Comparison of ENCODE assay signal across 8 cellular contexts in the genomic region with DNA sequence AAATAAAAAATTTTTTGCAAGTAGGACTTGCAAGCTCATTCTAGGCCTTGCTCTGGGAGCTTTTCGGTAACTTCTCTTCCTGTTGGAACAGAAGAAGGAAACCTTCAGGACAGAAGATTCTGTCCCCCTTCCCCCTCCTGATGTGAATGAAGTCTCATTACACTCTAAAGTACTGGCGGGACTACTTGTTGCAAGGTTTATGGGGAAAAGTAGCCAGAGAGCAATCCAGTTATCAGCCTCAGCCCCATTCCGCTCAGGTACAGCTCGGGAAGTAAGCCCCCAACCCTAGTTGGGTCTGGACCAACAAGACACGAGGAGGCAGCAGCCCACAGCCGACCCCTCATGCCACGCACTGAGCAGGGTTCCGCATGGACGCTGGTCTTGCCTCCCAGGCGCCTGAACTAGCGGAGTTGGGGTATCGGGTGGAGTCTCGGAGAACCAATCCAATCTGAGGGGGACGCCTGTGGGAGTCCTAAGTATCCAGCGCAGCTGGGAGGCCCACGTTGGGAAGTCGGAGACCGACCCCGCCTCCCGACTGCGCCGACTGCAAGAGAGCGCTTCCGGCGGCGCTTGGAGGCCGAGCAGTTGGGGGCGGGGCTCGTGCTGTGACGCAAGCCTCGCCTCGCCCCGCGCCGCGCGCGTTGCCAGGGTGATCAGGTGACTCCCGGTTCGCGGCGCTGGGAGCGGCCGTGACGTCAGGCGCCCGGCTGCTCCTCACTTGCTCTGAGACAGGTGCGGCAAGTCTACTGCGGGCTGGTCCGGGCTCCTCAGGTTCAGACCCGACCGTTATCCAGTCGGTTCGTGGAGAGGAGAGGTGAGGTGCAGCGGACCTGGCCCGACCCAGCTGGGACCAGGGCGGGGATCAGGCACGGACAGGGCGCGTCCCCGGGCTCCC. TPM values are rescaled to one million over a fixed set of nuclear protein-coding genes. Genes with fewer than 3 reads are reported as not detected.
DNase-seq lines count a peak whose midpoint lies in the region; ATAC-seq and TF ChIP-seq lines count a peak whose summit lies in the region.

A gene with protein sequence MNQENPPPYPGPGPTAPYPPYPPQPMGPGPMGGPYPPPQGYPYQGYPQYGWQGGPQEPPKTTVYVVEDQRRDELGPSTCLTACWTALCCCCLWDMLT (plus strand): TSS at position 717 of the 895 bp plus-strand sequence. CDS start 19,278 bp downstream, outside the sequence.

- peak; percentile 93 for ATAC-seq in GM19351 (IDR thresholded peaks at IDR 0.05; ENCODE audit: unreplicated experiment)
- peak; percentile 94 for ATAC-seq in HG03520 (IDR thresholded peaks at IDR 0.05; ENCODE audit: unreplicated experiment)
- peak; percentile 90 for ATAC-seq in left lung

- peak within 1 kb of the TSS; percentile 81 to 99 (median 93) for H3K4me2 ChIP-seq in BLaER1 treated with 17β-estradiol and CSF1 and Interleukin-3, amounts not matched to agents 10 nM and 100 nM

- no peaks in the 10 kb centered on the region for H3K9me3 Mint-ChIP-seq in dendritic cell treated with granulocyte-macrophage colony-stimulating factor and Interleukin-4, amounts not matched to agents 40 ng/mL and 50 ng/mL, for 4 days

- peaks cover 35% of the 10 kb centered on the region for H3K4me1 Mint-ChIP-seq in dendritic cell treated with granulocyte-macrophage colony-stimulating factor and Interleukin-4, amounts not matched to agents 40 ng/mL and 50 ng/mL, for 4 days (ENCODE audit: low read depth)

- H3K27ac Mint-ChIP-seq in dendritic cell treated with granulocyte-macrophage colony-stimulating factor and Interleukin-4, amounts not matched to agents 40 ng/mL and 50 ng/mL, for 4 days: peak within 1 kb of the TSS; percentile 97

- peaks cover 2% of the 10 kb centered on the region for H3K27me3 Mint-ChIP-seq in dendritic cell treated with granulocyte-macrophage colony-stimulating factor and Interleukin-4, amounts not matched to agents 40 ng/mL and 50 ng/mL, for 4 days

- H3K27me3 ChIP-seq in BLaER1 treated with 17β-estradiol and CSF1 and Interleukin-3, amounts not matched to agents 10 nM and 100 nM: no peaks in the 10 kb centered on the region
- no peaks in the 10 kb centered on the region for H3K27me3 ChIP-seq in left lung

- peaks cover 0 to 16% (median 0%) of the 10 kb centered on the region in 11 experiments; a peak in 2 of 22 replicates for H4K20me1 ChIP-seq in BLaER1 treated with 17β-estradiol and CSF1 and Interleukin-3, amounts not matched to agents 10 nM and 100 nM

- H3K27ac ChIP-seq in BLaER1 treated with 17β-estradiol and CSF1 and Interleukin-3, amounts not matched to agents 10 nM and 100 nM: peak within 1 kb of the TSS; percentile 73 to 93 (median 78)
- H3K27ac ChIP-seq in left lung: peak within 1 kb of the TSS; percentile 98

- peaks cover 14% of the 10 kb centered on the region for H3K36me3 Mint-ChIP-seq in dendritic cell treated with granulocyte-macrophage colony-stimulating factor and Interleukin-4, amounts not matched to agents 40 ng/mL and 50 ng/mL, for 4 days (ENCODE audit: low read depth)

- peak within 1 kb of the TSS; percentile 68 to 94 (median 84) for H3K4me3 ChIP-seq in BLaER1 treated with 17β-estradiol and CSF1 and Interleukin-3, amounts not matched to agents 10 nM and 100 nM
- peak within 1 kb of the TSS; percentile 68 to 90 for H3K4me3 ChIP-seq in left lung

- no peaks in the 10 kb centered on the region for H3K9me3 ChIP-seq in BLaER1 treated with 17β-estradiol and CSF1 and Interleukin-3, amounts not matched to agents 10 nM and 100 nM (replicated peaks in 1 of 11)
- H3K9me3 ChIP-seq in left lung: no peaks in the 10 kb centered on the region

- H3K9ac ChIP-seq in BLaER1 treated with 17β-estradiol and CSF1 and Interleukin-3, amounts not matched to agents 10 nM and 100 nM: peak within 1 kb of the TSS; percentile 76 to 93 (median 82)

- peak within 1 kb of the TSS; percentile 98 for H3K4me3 Mint-ChIP-seq in dendritic cell treated with granulocyte-macrophage colony-stimulating factor and Interleukin-4, amounts not matched to agents 40 ng/mL and 50 ng/mL, for 4 days

- H3K4me1 ChIP-seq in BLaER1 treated with 17β-estradiol and CSF1 and Interleukin-3, amounts not matched to agents 10 nM and 100 nM: peaks cover 18 to 31% (median 22%) of the 10 kb centered on the region in 10 experiments
- peaks cover 19 to 41% of the 10 kb centered on the region in 2 donors for H3K4me1 ChIP-seq in left lung

- intact Hi-C loops in dendritic cell treated with granulocyte-macrophage colony-stimulating factor and Interleukin-4, amounts not matched to agents 40 ng/mL and 50 ng/mL, for 4 days (cut with micrococcal nuclease): loop anchor here (1.0 kb wide), 1 partner anchor 12 kb away; no protein-coding TSS in a partner anchor
- intact Hi-C loops in left lung (cut with DNase I): no loop called here

- no peaks in the 10 kb centered on the region for H3K36me3 ChIP-seq in BLaER1 treated with 17β-estradiol and CSF1 and Interleukin-3, amounts not matched to agents 10 nM and 100 nM
- no peaks in the 10 kb centered on the region for H3K36me3 ChIP-seq in left lung

- peak; percentile 98 for DNase-seq in NCI-H748 (lab: John Stamatoyannopoulos, UW; ENCODE audit: unreplicated experiment)
- DNase-seq in activated CD4-positive, alpha-beta T cell treated with anti-CD3 and anti-CD28 coated beads, Interleukin-2, amount 50 U/mL, for 4 hours: peak; percentile 91 to 93
- DNase-seq in left lung: peak; percentile 97 to 99
- DNase-seq in stimulated activated CD4-positive, alpha-beta T cell treated with anti-CD3 and anti-CD28 coated beads, Interleukin-2, amount 100 ng/mL, for 48 hours: peak; percentile 91 to 95

- TF ChIP-seq CTCF in left lung (IDR thresholded peaks at IDR 0.05): no peak

RNA-seq across cellular contexts. Expression of the gene that starts here (rescaled TPM):
- 10 to 100 TPM; 85.2 to 90.4 TPM for total RNA-seq in left lung

Comparison
In these comparisons a context has a peak if more than half of its experiments do, and no peak if none do; other contexts are left out.
1. Peak in every context shown above with its lines: DNase-seq, ATAC-seq, H3K4me3 ChIP-seq and H3K27ac ChIP-seq.